8 cellular contexts compared by ENCODE assay signal in genomic region chr5:139746691-139747582, GRCh38. TPM values are rescaled to one million over a fixed set of nuclear protein-coding genes. Genes with fewer than 3 reads are reported as not detected.
DNase-seq lines count a peak whose midpoint lies in the region; ATAC-seq and TF ChIP-seq lines count a peak whose summit lies in the region.

No MANE protein-coding gene starts in this region.

- peak; percentile 46 for ATAC-seq in HG02759 (IDR thresholded peaks at IDR 0.05; ENCODE audit: unreplicated experiment)
- ATAC-seq in activated naive CD8-positive, alpha-beta T cell treated with anti-CD3 and anti-CD28 coated beads, Interleukin-2, amount 50 U/mL, for 24 hours = peak; percentile 66

- H3K4me1 Mint-ChIP-seq in activated naive CD8-positive, alpha-beta T cell treated with anti-CD3 and anti-CD28 coated beads, Interleukin-2, amount 50 U/mL, for 24 hours = peaks cover 51% of the 10 kb centered on the region
- peaks cover 44 to 51% of the 10 kb centered on the region in 2 donors for H3K4me1 Mint-ChIP-seq in immature natural killer cell

- no peak overlapping the region for H3K9ac ChIP-seq in SK-N-MC (ENCODE audit: insufficient read length)

- H3K27ac ChIP-seq in SK-N-MC = no peak overlapping the region

- peaks cover 19% of the 10 kb centered on the region for H3K27me3 Mint-ChIP-seq in activated naive CD8-positive, alpha-beta T cell treated with anti-CD3 and anti-CD28 coated beads, Interleukin-2, amount 50 U/mL, for 24 hours
- peaks cover 17 to 27% (median 19%) of the 10 kb centered on the region in 3 donors for H3K27me3 Mint-ChIP-seq in immature natural killer cell (ENCODE audit: low read depth in 3 of 3)

- peak overlapping the region; percentile 80 for H3K27ac Mint-ChIP-seq in activated naive CD8-positive, alpha-beta T cell treated with anti-CD3 and anti-CD28 coated beads, Interleukin-2, amount 50 U/mL, for 24 hours
- peak overlapping the region; percentile 99 to 100 (median 100) for H3K27ac Mint-ChIP-seq in immature natural killer cell

- no peaks in the 10 kb centered on the region for H3K36me3 Mint-ChIP-seq in activated naive CD8-positive, alpha-beta T cell treated with anti-CD3 and anti-CD28 coated beads, Interleukin-2, amount 50 U/mL, for 24 hours (ENCODE audit: low read depth)
- no peaks in the 10 kb centered on the region for H3K36me3 Mint-ChIP-seq in immature natural killer cell

- no peaks in the 10 kb centered on the region for H3K9me3 Mint-ChIP-seq in activated naive CD8-positive, alpha-beta T cell treated with anti-CD3 and anti-CD28 coated beads, Interleukin-2, amount 50 U/mL, for 24 hours
- no peaks in the 10 kb centered on the region for H3K9me3 Mint-ChIP-seq in immature natural killer cell

- in situ Hi-C loops in GM13977 (cut with MboI; ENCODE audit: low pct_unique_long_range_greater_than_20kb, low sequenced_read_pairs, unreplicated experiment) = no loop called here

- peak overlapping the region; percentile 72 for H3K4me3 ChIP-seq in SK-N-MC

- no peak for TF ChIP-seq CTCF in GM13977 (IDR thresholded peaks at IDR 0.05; ENCODE audit: extremely low read depth, insufficient read depth, missing control alignments)

- no peaks in the 10 kb centered on the region for H3K9me3 ChIP-seq in SK-N-MC (ENCODE audit: low read depth, low read length)

- no peaks in the 10 kb centered on the region for H3K36me3 ChIP-seq in SK-N-MC (ENCODE audit: insufficient read depth, low read length)

- DNase-seq in GM13977 (ENCODE audit: low spot score) (peak; percentile 84), SK-N-MC (ENCODE audit: low read depth, low spot score) (no peak), immature natural killer cell (peak; percentile 93), NCI-H1105 (lab: John Stamatoyannopoulos, UW) (no peak), SK-N-DZ (ENCODE audit: low spot score) (no peak)
- DNase-seq in activated naive CD8-positive, alpha-beta T cell treated with anti-CD3 and anti-CD28 coated beads, Interleukin-2, amount 50 U/mL, for 24 hours = peak; percentile 86
- peak; percentile 72 to 75 for DNase-seq in stimulated activated CD4-positive, alpha-beta T cell treated with anti-CD3 and anti-CD28 coated beads, Interleukin-2, amount 100 ng/mL, for 24 hours

- H3K4me3 Mint-ChIP-seq in activated naive CD8-positive, alpha-beta T cell treated with anti-CD3 and anti-CD28 coated beads, Interleukin-2, amount 50 U/mL, for 24 hours = peak overlapping the region; percentile 75
- peak overlapping the region; percentile 90 to 99 (median 96) for H3K4me3 Mint-ChIP-seq in immature natural killer cell

RNA-seq across cellular contexts. Expression of gene PSD2, which starts 48.7 kb away (rescaled TPM):
- under 1 TPM in 1 of 3 donors, not detected in 2; 0.14 TPM for polyA plus RNA-seq in immature natural killer cell
- polyA plus RNA-seq in SK-N-DZ (2014; cell fraction: cytosol; rRNA removed) = 0.07 TPM in 1 of 2 replicates, not detected in the other
- polyA plus RNA-seq in SK-N-DZ (2014; cell fraction: nucleus; rRNA removed) = 0.06 and 1.4 TPM in 2 replicates

Comparison
In these comparisons a context has a peak if more than half of its experiments do, and no peak if none do; other contexts are left out.
1. DNase-seq: peak in GM13977 (single experiment), activated naive CD8-positive, alpha-beta T cell treated with anti-CD3 and anti-CD28 coated beads, Interleukin-2, amount 50 U/mL, for 24 hours (single experiment), immature natural killer cell (3 of 3) and stimulated activated CD4-positive, alpha-beta T cell treated with anti-CD3 and anti-CD28 coated beads, Interleukin-2, amount 100 ng/mL, for 24 hours (2 of 2); none in SK-N-MC (single experiment), NCI-H1105 (single experiment) and SK-N-DZ (single experiment).